Comparison of ENCODE assay signal across 8 cellular contexts in genomic region chr19:9796113-9796773, GRCh38. TPM values are rescaled to one million over a fixed set of nuclear protein-coding genes. Genes with fewer than 3 reads are reported as not detected.
DNase-seq lines count a peak whose midpoint lies in the region; ATAC-seq and TF ChIP-seq lines count a peak whose summit lies in the region.

No MANE protein-coding gene starts in this region.

- TF ChIP-seq POLR2A in ovary (IDR thresholded peaks at IDR 0.05) (no peak), transverse colon (IDR thresholded peaks at IDR 0.05) (no peak)

- in situ Hi-C loops in transverse colon (cut with MboI; ENCODE audit: low pct_ligation_motif_present in 1 of 4, low pct_unique_long_range_greater_than_20kb in 1 of 4, low sequenced_read_pairs in 3 of 4) = loop anchor here (5.0 to 25.0 kb wide), 5 partner anchors 169 to 659 kb away; partner anchors contain the start of genes ZNF559 (in 3 of the 4), ZNF699 (in 3 of the 4), OR7G3 (in 2 of the 4) and ZNF317 (in 2 of the 4)

- DNase-seq in NCI-H128 (lab: John Stamatoyannopoulos, UW; ENCODE audit: unreplicated experiment) (peak; percentile 53), globus pallidus (ENCODE audit: low spot score) (peak; percentile 85), ovary (peak; percentile 72 to 85 (median 76)), transverse colon (peak; percentile 93)
- peak; percentile 82 for DNase-seq in activated naive CD4-positive, alpha-beta T cell treated with anti-CD3 and anti-CD28 coated beads, Interleukin-2, amount 50 U/mL, for 16 hours

- 44 to 46% (median 44%) methylated on average over 6 of the region's 6 CpGs for WGBS in ovary, 3 donors
- WGBS in transverse colon (ENCODE audit: low coverage in 1 of 2), 2 donors = 46 to 100% methylated on average over 2 to 6 of the region's 6 CpGs

- TF ChIP-seq EP300 in ovary (IDR thresholded peaks at IDR 0.05) (no peak), transverse colon (IDR thresholded peaks at IDR 0.05; ENCODE audit: low read depth) (peak; percentile 17)

- no peak overlapping the region for H3K4me3 ChIP-seq in BLaER1 treated with 17β-estradiol and CSF1 and Interleukin-3, amounts not matched to agents 10 nM and 100 nM
- no peak overlapping the region for H3K4me3 ChIP-seq in ovary
- H3K4me3 ChIP-seq in transverse colon = no peak overlapping the region

- ATAC-seq in GM21526 (IDR thresholded peaks at IDR 0.05; ENCODE audit: low FRiP score, unreplicated experiment) (peak; percentile 43), SK-N-SH treated with all-trans-retinoic acid at 6 μM for 48 hours (peak; percentile 67)

- no peaks in the 10 kb centered on the region; a peak in 1 of 22 replicates for H4K20me1 ChIP-seq in BLaER1 treated with 17β-estradiol and CSF1 and Interleukin-3, amounts not matched to agents 10 nM and 100 nM

- H3K27ac ChIP-seq in BLaER1 treated with 17β-estradiol and CSF1 and Interleukin-3, amounts not matched to agents 10 nM and 100 nM = peak overlapping the region in 10 of 11 experiments; percentile 14 to 71 (median 44); a peak in 14 of 22 replicates
- no peak overlapping the region for H3K27ac ChIP-seq in ovary
- peak overlapping the region in 3 of 4 donors; percentile 25 to 52 (median 38) for H3K27ac ChIP-seq in transverse colon

- peaks cover 0 to 1% (median 0%) of the 10 kb centered on the region in 11 experiments; a peak in 1 of 22 replicates for H3K36me3 ChIP-seq in BLaER1 treated with 17β-estradiol and CSF1 and Interleukin-3, amounts not matched to agents 10 nM and 100 nM
- H3K36me3 ChIP-seq in ovary (no peaks in the 10 kb centered on the region), transverse colon (no peaks in the 10 kb centered on the region)

- no peaks in the 10 kb centered on the region for H3K27me3 ChIP-seq in BLaER1 treated with 17β-estradiol and CSF1 and Interleukin-3, amounts not matched to agents 10 nM and 100 nM
- H3K27me3 ChIP-seq in ovary = no peaks in the 10 kb centered on the region
- no peaks in the 10 kb centered on the region for H3K27me3 ChIP-seq in transverse colon

- peak; percentile 62 to 70 (median 68) for TF ChIP-seq CTCF in ovary (IDR thresholded peaks at IDR 0.05)
- TF ChIP-seq CTCF in transverse colon (IDR thresholded peaks at IDR 0.05) = peak; percentile 70 to 86 (median 76)

- H3K4me2 ChIP-seq in BLaER1 treated with 17β-estradiol and CSF1 and Interleukin-3, amounts not matched to agents 10 nM and 100 nM = peak overlapping the region in 3 of 11 experiments; percentile 1 to 10 (median 10); a peak in 1 of 22 replicates

- intact Hi-C loops in ovary (cut with DNase I) (loop anchor here in 3 of 4 donors (5.0 to 10.0 kb wide), 5 partner anchors 174 to 651 kb away; partner anchors contain the start of genes ZNF317 (in 1 of the 3) and ZNF561 (in 1 of the 3)), transverse colon (cut with DNase I; ENCODE audit: low total_unique reads) (loop anchor here (10.0 kb wide), 2 partner anchors 481 to 581 kb away; partner anchors contain the start of gene OR7D4)

- peaks cover 2 to 23% (median 12%) of the 10 kb centered on the region in 10 experiments; a peak in 19 of 20 replicates for H3K4me1 ChIP-seq in BLaER1 treated with 17β-estradiol and CSF1 and Interleukin-3, amounts not matched to agents 10 nM and 100 nM
- H3K4me1 ChIP-seq in ovary (ENCODE audit: insufficient read depth) (no peaks in the 10 kb centered on the region), transverse colon (peaks cover 0 to 10% (median 3%) of the 10 kb centered on the region in 4 donors)

- H3K9ac ChIP-seq in BLaER1 treated with 17β-estradiol and CSF1 and Interleukin-3, amounts not matched to agents 10 nM and 100 nM = peak overlapping the region in 5 of 11 experiments; percentile 3 to 36 (median 13); a peak in 3 of 22 replicates

- H3K9me3 ChIP-seq in BLaER1 treated with 17β-estradiol and CSF1 and Interleukin-3, amounts not matched to agents 10 nM and 100 nM (replicated peaks in 1 of 11) = peaks cover 0 to 6% (median 0%) of the 10 kb centered on the region in 11 experiments; a peak in 1 of 22 replicates
- H3K9me3 ChIP-seq in ovary = no peaks in the 10 kb centered on the region
- no peaks in the 10 kb centered on the region for H3K9me3 ChIP-seq in transverse colon

TF ChIP-seq in SK-N-SH treated with all-trans-retinoic acid at 6 μM for 48 hours, 23 proteins besides CTCF, POLR2A, EP300 and RAD21 (continues in another document):
- TF ChIP-seq OSR1 (CRISPR knock-in tag; IDR thresholded peaks at IDR 0.05) (no peak), BACH2 (CRISPR knock-in tag; IDR thresholded peaks at IDR 0.05; ENCODE audit: borderline replicate concordance) (no peak), ZFP30 (CRISPR knock-in tag; IDR thresholded peaks at IDR 0.05) (no peak), RARB (CRISPR knock-in tag; IDR thresholded peaks at IDR 0.05) (no peak), TCF4 (CRISPR knock-in tag; IDR thresholded peaks at IDR 0.05; ENCODE audit: borderline replicate concordance) (no peak), ESRRG (CRISPR knock-in tag; IDR thresholded peaks at IDR 0.05) (no peak), ARNTL (CRISPR knock-in tag; IDR thresholded peaks at IDR 0.05; ENCODE audit: borderline replicate concordance, low read depth) (no peak), CREB5 (CRISPR knock-in tag; IDR thresholded peaks at IDR 0.05; ENCODE audit: low read depth) (no peak), ZNF70 (CRISPR knock-in tag; IDR thresholded peaks at IDR 0.05) (no peak), PATZ1 (CRISPR knock-in tag; IDR thresholded peaks at IDR 0.05; ENCODE audit: borderline replicate concordance) (no peak), CSRNP3 (CRISPR knock-in tag; IDR thresholded peaks at IDR 0.05) (no peak), SNAI2 (CRISPR knock-in tag; IDR thresholded peaks at IDR 0.05) (no peak), ZFP3 (CRISPR knock-in tag; IDR thresholded peaks at IDR 0.05) (no peak), POU6F1 (CRISPR knock-in tag; IDR thresholded peaks at IDR 0.05; ENCODE audit: borderline replicate concordance, low read depth) (no peak), ZNF8 (CRISPR knock-in tag; IDR thresholded peaks at IDR 0.05) (no peak)

RNA-seq across cellular contexts. Expression of gene FBXL12, which starts 22.6 kb away (rescaled TPM):
- total RNA-seq in ovary (10 to 100 TPM; 22.3 to 34.4 (median 27.7) TPM), transverse colon (100 to 1,000 TPM in 2 of 4 donors, 10 to 100 TPM in 2; 32.9 to 184 (median 83.1) TPM)
- polyA plus RNA-seq in ovary = 10 to 100 TPM; 18.3 to 24.0 TPM

RNA-seq across cellular contexts. Expression of gene ZNF846, which starts 27.7 kb away (rescaled TPM):
- total RNA-seq in ovary (10 to 100 TPM; 12.6 to 31.0 (median 21.0) TPM), transverse colon (10 to 100 TPM in 3 of 4 donors, 1 to 10 TPM in 1; 10.0 to 18.1 (median 14.2) TPM)
- polyA plus RNA-seq in ovary = 10 to 100 TPM; 10.6 to 20.3 TPM

RNA-seq across cellular contexts. Expression of gene UBL5, which starts 31.5 kb away (rescaled TPM):
- total RNA-seq in ovary (100 to 1,000 TPM; 217 to 412 (median 255) TPM), transverse colon (100 to 1,000 TPM in 3 of 4 donors, 10 to 100 TPM in 1; 61.0 to 563 (median 249) TPM)
- polyA plus RNA-seq in ovary = 100 to 1,000 TPM; 315 to 492 TPM

RNA-seq across cellular contexts. Expression of gene PIN1, which starts 38.9 kb away (rescaled TPM):
- total RNA-seq in ovary (10 to 100 TPM; 49.2 to 70.9 (median 61.0) TPM), transverse colon (10 to 100 TPM; 22.9 to 82.5 (median 43.7) TPM)
- polyA plus RNA-seq in ovary = 10 to 100 TPM in 1 of 2 donors, 1 to 10 TPM in 1; 6.3 to 94.2 TPM

Comparison
In these comparisons a context has a peak if more than half of its experiments do, and no peak if none do; other contexts are left out.
1. H3K27ac ChIP-seq: peak in BLaER1 treated with 17β-estradiol and CSF1 and Interleukin-3, amounts not matched to agents 10 nM and 100 nM (10 of 11) and transverse colon (3 of 4); none in ovary (0 of 2).
2. Peak in every context shown above with its lines, with median percentiles within 50 percentile points of each other: DNase-seq.